ENCODE assay signal across 8 cellular contexts in genomic region chr11:64802370-64803162, GRCh38. TPM values are rescaled to one million over a fixed set of nuclear protein-coding genes. Genes with fewer than 3 reads are reported as not detected.
DNase-seq lines count a peak whose midpoint lies in the region; ATAC-seq and TF ChIP-seq lines count a peak whose summit lies in the region.

No MANE protein-coding gene starts in this region.

- no peak overlapping the region for H2BK120ac ChIP-seq in neuronal stem cell (ENCODE audit: low read depth, low read length)

- TF ChIP-seq CTCF in GM13977 (IDR thresholded peaks at IDR 0.05; ENCODE audit: extremely low read depth, insufficient read depth, missing control alignments): no peak
- no peak for TF ChIP-seq CTCF in HFFc6 (IDR thresholded peaks at IDR 0.05)

- H3K9me3 Mint-ChIP-seq in HFFc6: no peaks in the 10 kb centered on the region

- DNase-seq in GM13977 (ENCODE audit: low spot score) (peak; percentile 49), HFFc6 (no peak), T-helper 22 cell (ENCODE audit: low read depth) (peak; percentile 33), neuronal stem cell (ENCODE audit: low spot score) (peak; percentile 37), NCI-H510A (lab: John Stamatoyannopoulos, UW) (no peak), epidermal melanocyte (ENCODE audit: insufficient read length, low spot score) (no peak)
- DNase-seq in effector memory CD4-positive, alpha-beta T cell: peak; percentile 28 to 34 (median 31)

- H3K9ac ChIP-seq in neuronal stem cell (ENCODE audit: low read depth, low read length, poor library complexity): peak overlapping the region; percentile 84

- peaks cover 22% of the 10 kb centered on the region for H3K4me1 ChIP-seq in effector memory CD4-positive, alpha-beta T cell (ENCODE audit: control insufficient read depth, insufficient read depth, low read length, poor library complexity, severe bottlenecking)
- H3K4me1 ChIP-seq in neuronal stem cell (ENCODE audit: control insufficient read depth in 2 of 2, insufficient read depth in 1 of 2, low read depth in 1 of 2, low read length in 2 of 2): peaks cover 7 to 10% of the 10 kb centered on the region in 2 donors

- peak overlapping the region; percentile 72 for H3K27ac ChIP-seq in effector memory CD4-positive, alpha-beta T cell (ENCODE audit: insufficient read depth, low read length, poor library complexity, severe bottlenecking)
- no peak overlapping the region for H3K27ac ChIP-seq in neuronal stem cell (replicated peaks; ENCODE audit: low read length)

- H3K18ac ChIP-seq in neuronal stem cell (ENCODE audit: low read length): peak overlapping the region; percentile 97

- peak overlapping the region; percentile 63 for H3K4me3 ChIP-seq in effector memory CD4-positive, alpha-beta T cell (ENCODE audit: insufficient read depth, low read depth, low read length, poor library complexity, severe bottlenecking)
- peak overlapping the region; percentile 43 to 89 for H3K4me3 ChIP-seq in neuronal stem cell (ENCODE audit: low read length in 2 of 2)

- H3K79me1 ChIP-seq in neuronal stem cell (ENCODE audit: low read depth, low read length): peaks cover 7% of the 10 kb centered on the region

- H2BK12ac ChIP-seq in neuronal stem cell (ENCODE audit: low read length): peak overlapping the region; percentile 94

- no peak overlapping the region for H4K8ac ChIP-seq in neuronal stem cell (ENCODE audit: low read depth, low read length)

- peak overlapping the region; percentile 84 for H2AFZ ChIP-seq in neuronal stem cell (ENCODE audit: low read length)

- peak overlapping the region; percentile 80 for H3K4me2 ChIP-seq in neuronal stem cell (ENCODE audit: insufficient read depth, low read length, poor library complexity, severe bottlenecking)

- WGBS in neuronal stem cell (ENCODE audit: extremely low coverage in 2 of 2, insufficient read length in 2 of 2, insufficient replicate concordance in 1 of 2), 2 donors: no CpG with 5 or more reads among the region's 56 CpGs

- H3K14ac ChIP-seq in neuronal stem cell (ENCODE audit: low read length): peak overlapping the region; percentile 71

- no peaks in the 10 kb centered on the region for H3K27me3 ChIP-seq in effector memory CD4-positive, alpha-beta T cell (replicated peaks; ENCODE audit: control insufficient read depth, insufficient read depth, low read length, poor library complexity, severe bottlenecking)
- no peaks in the 10 kb centered on the region for H3K27me3 ChIP-seq in neuronal stem cell (ENCODE audit: control insufficient read depth in 3 of 3, insufficient read depth in 3 of 3, low read depth in 1 of 3, low read length in 3 of 3)

- peak overlapping the region; percentile 95 for H3K23ac ChIP-seq in neuronal stem cell (ENCODE audit: low read depth, low read length, poor library complexity)

- in situ Hi-C loops in GM13977 (cut with MboI; ENCODE audit: low pct_unique_long_range_greater_than_20kb, low sequenced_read_pairs, unreplicated experiment): no loop called here

- no peaks in the 10 kb centered on the region for H3K9me3 ChIP-seq in effector memory CD4-positive, alpha-beta T cell (ENCODE audit: control insufficient read depth, low read length)
- H3K9me3 ChIP-seq in neuronal stem cell (replicated peaks in 1 of 2; ENCODE audit: control insufficient read depth in 2 of 2, insufficient read depth in 1 of 2, low read depth in 1 of 2, low read length in 2 of 2): no peaks in the 10 kb centered on the region

- peak overlapping the region; percentile 68 for H3K4me3 Mint-ChIP-seq in HFFc6

- ATAC-seq in HG02623 (IDR thresholded peaks at IDR 0.05; ENCODE audit: unreplicated experiment): no peak

- 0 out of 2 replicates have a peak, but pooled peaks cover 12% of the 10 kb centered on the region for H3K36me3 Mint-ChIP-seq in HFFc6 (ENCODE audit: low read depth)

- H2AK5ac ChIP-seq in neuronal stem cell (ENCODE audit: low read depth, low read length): peak overlapping the region; percentile 98

- no peak overlapping the region for H3K4ac ChIP-seq in neuronal stem cell (ENCODE audit: low read length)

- H3K4me1 Mint-ChIP-seq in HFFc6 (ENCODE audit: low read depth): peaks cover 10% of the 10 kb centered on the region

- no peaks in the 10 kb centered on the region; the same call in 1 of the 2 replicates for H3K27me3 Mint-ChIP-seq in HFFc6 (ENCODE audit: insufficient read depth)

- peak overlapping the region; percentile 67 for H2BK15ac ChIP-seq in neuronal stem cell (ENCODE audit: low read length)

- no peak overlapping the region for H3K27ac Mint-ChIP-seq in HFFc6

- no peak overlapping the region for H2BK5ac ChIP-seq in neuronal stem cell (ENCODE audit: low read length)

- H3K36me3 ChIP-seq in effector memory CD4-positive, alpha-beta T cell (ENCODE audit: control insufficient read depth, insufficient read depth, low read length): peaks cover 44% of the 10 kb centered on the region
- H3K36me3 ChIP-seq in neuronal stem cell (replicated peaks in 1 of 2; ENCODE audit: control insufficient read depth in 2 of 2, insufficient read depth in 2 of 2, low read length in 2 of 2): peaks cover 26 to 37% of the 10 kb centered on the region in 2 donors

- no peak overlapping the region for H4K91ac ChIP-seq in neuronal stem cell (ENCODE audit: low read depth, low read length, poor library complexity)

RNA-seq across cellular contexts. Expression of gene MAP4K2, which starts 0.4 kb away (rescaled TPM):
- total RNA-seq in HFFc6 (2021; fragmentation: NEBNext Ultra II Directional; extraction: Animal tissue kit (Norgen Biotek cat#: 25700)): 10 to 100 TPM; 18.0 to 21.6 (median 20.9) TPM
- 11.1 TPM for polyA plus RNA-seq in neuronal stem cell (2013, experiment 1 of 2)
- polyA plus RNA-seq in neuronal stem cell (2013, experiment 2 of 2): 11.6 TPM

RNA-seq across cellular contexts. Expression of gene MEN1, which starts 7.8 kb away (rescaled TPM):
- total RNA-seq in HFFc6 (2021; fragmentation: NEBNext Ultra II Directional; extraction: Animal tissue kit (Norgen Biotek cat#: 25700)): 10 to 100 TPM; 23.9 to 35.5 (median 26.9) TPM
- polyA plus RNA-seq in neuronal stem cell (2013, experiment 1 of 2): 59.7 TPM
- polyA plus RNA-seq in neuronal stem cell (2013, experiment 2 of 2): 59.7 TPM

RNA-seq across cellular contexts. Expression of gene SF1, which starts 24.2 kb away (rescaled TPM):
- total RNA-seq in HFFc6 (2021; fragmentation: NEBNext Ultra II Directional; extraction: Animal tissue kit (Norgen Biotek cat#: 25700)): 100 to 1,000 TPM; 195 to 244 (median 208) TPM
- 214 TPM for polyA plus RNA-seq in neuronal stem cell (2013, experiment 1 of 2)
- 215 TPM for polyA plus RNA-seq in neuronal stem cell (2013, experiment 2 of 2)

RNA-seq across cellular contexts. Expression of gene CDC42BPG, which starts 41.9 kb away (rescaled TPM):
- under 1 TPM in 5 of 6 experiments, not detected in 1; 0.02 to 0.21 (median 0.05) TPM for total RNA-seq in HFFc6 (2021; fragmentation: NEBNext Ultra II Directional; extraction: Animal tissue kit (Norgen Biotek cat#: 25700))
- 1.1 TPM for polyA plus RNA-seq in neuronal stem cell (2013, experiment 1 of 2)
- polyA plus RNA-seq in neuronal stem cell (2013, experiment 2 of 2): 1.1 TPM

RNA-seq across cellular contexts. Expression of gene PYGM, which starts 42.8 kb away (rescaled TPM):
- under 1 TPM in 4 of 6 experiments, not detected in 2; 0.11 to 0.21 (median 0.13) TPM for total RNA-seq in HFFc6 (2021; fragmentation: NEBNext Ultra II Directional; extraction: Animal tissue kit (Norgen Biotek cat#: 25700))
- polyA plus RNA-seq in neuronal stem cell (2013, experiment 1 of 2): 1.3 TPM
- polyA plus RNA-seq in neuronal stem cell (2013, experiment 2 of 2): 1.3 TPM

Comparison
In these comparisons a context has a peak if more than half of its experiments do, and no peak if none do; other contexts are left out.
1. DNase-seq: peak in GM13977 (single experiment), T-helper 22 cell (single experiment), effector memory CD4-positive, alpha-beta T cell (3 of 3) and neuronal stem cell (single experiment); none in HFFc6 (single experiment), NCI-H510A (single experiment) and epidermal melanocyte (single experiment).